8 cellular contexts compared by ENCODE assay signal in genomic region chr20:48722002-48722731, GRCh38.
DNase-seq lines count a peak whose midpoint lies in the region.

No MANE protein-coding gene starts in this region.

- H3K27ac ChIP-seq in caudate nucleus (ENCODE audit: low read depth, low read length), result peak overlapping the region; percentile 99

- DNase-seq in AML-193 (lab: John Stamatoyannopoulos, UW), result peak; percentile 82 to 86
- DNase-seq in HT1080 (ENCODE audit: low read depth), result peak; percentile 85
- DNase-seq in caudate nucleus (lab: John Stamatoyannopoulos, UW), result peak in 12 of 61 donors; percentile 17 to 48 (median 32)
- DNase-seq in mucosa of gallbladder (ENCODE audit: low spot score), result peak; percentile 44
- DNase-seq in HuH-7.5 (ENCODE audit: low spot score), result no peak
- DNase-seq in central memory CD4-positive, alpha-beta T cell, result no peak
- no peak for DNase-seq in COR-L47 (lab: John Stamatoyannopoulos, UW)
- no peak for DNase-seq in NCI-H187 treated with DMSO at 0.1 percent for 48 hours (lab: John Stamatoyannopoulos, UW)

Comparison
In these comparisons a context has a peak if more than half of its experiments do, and no peak if none do; other contexts are left out.
1. DNase-seq: peak in AML-193 (2 of 2), HT1080 (single experiment) and mucosa of gallbladder (single experiment); none in HuH-7.5 (single experiment), central memory CD4-positive, alpha-beta T cell (single experiment), COR-L47 (single experiment) and NCI-H187 treated with DMSO at 0.1 percent for 48 hours (single experiment).